In genomic region chr18:42801706-42802105, GRCh38 we compare ENCODE assay signal across 19 cellular contexts.
"Had no signal": no experiment of that assay in that cellular context is flagged by ENCODE, and none has a peak within 500 bp of the region (broad histone marks: within the 10 kb centered on the region; RNA-seq: fewer than 3 reads in every experiment).

No MANE protein-coding gene starts in this region.

- H3K4me1 ChIP-seq: foreskin keratinocyte, psoas muscle, sigmoid colon, upper lobe of left lung had no signal

- H3K9me3 ChIP-seq: psoas muscle, sigmoid colon, upper lobe of left lung had no signal

- H3K27ac ChIP-seq: epithelial cell of prostate, foreskin keratinocyte, psoas muscle, sigmoid colon, upper lobe of left lung had no signal

- H3K27me3 ChIP-seq: foreskin keratinocyte, sigmoid colon, upper lobe of left lung had no signal

- ATAC-seq: activated CD8-positive, alpha-beta T cell treated with anti-CD3 and anti-CD28 coated beads, Interleukin-2, amount 10 ng/mL, durations not matched to agents 7 days and 5 days; foreskin keratinocyte; left colon; natural killer cell; psoas muscle; T-helper 17 cell; WTC11 had no signal

- H3K36me3 ChIP-seq: sigmoid colon, upper lobe of left lung had no signal

- DNase-seq: activated CD4-positive, alpha-beta T cell treated with anti-CD3 and anti-CD28 coated beads for 48 hours; activated CD8-positive, alpha-beta memory T cell treated with anti-CD3 and anti-CD28 coated beads, Interleukin-2, amount 50 U/mL, for 48 hours; activated CD8-positive, alpha-beta T cell treated with anti-CD3 and anti-CD28 coated beads, Interleukin-2, amount 10 ng/mL, durations not matched to agents 7 days and 5 days; activated naive CD8-positive, alpha-beta T cell treated with anti-CD3 and anti-CD28 coated beads, Interleukin-2, amount 10 ng/mL, durations not matched to agents 7 days and 5 days; central memory CD4-positive, alpha-beta T cell; cortex of kidney; effector CD8-positive, alpha-beta T cell; foreskin keratinocyte; immature natural killer cell; left colon; natural killer cell; psoas muscle; sigmoid colon; stimulated activated CD4-positive, alpha-beta T cell treated with anti-CD3 and anti-CD28 coated beads, Interleukin-4, amount 100 ng/mL, for 24 hours; T-helper 17 cell; upper lobe of left lung had no signal

- H3K4me3 ChIP-seq: lung, psoas muscle, sigmoid colon, upper lobe of left lung had no signal
